Comparison of ENCODE assay signal across 12 cellular contexts in genomic region chrX:109880629-109881028, GRCh38.
DNase-seq lines count a peak whose midpoint lies in the region; ATAC-seq and TF ChIP-seq lines count a peak whose summit lies in the region.
"Had no signal": no experiment of that assay in that cellular context is flagged by ENCODE, and none has a peak within 500 bp of the region (broad histone marks: within the 10 kb centered on the region; RNA-seq: fewer than 3 reads in every experiment).

No MANE protein-coding gene starts in this region.

- H3K4me1 Mint-ChIP-seq in stimulated activated effector memory CD8-positive, alpha-beta T cell treated with anti-CD3 and anti-CD28 coated beads, Interleukin-12 subunit alpha, Interleukin-12 subunit beta, amount 100 ng/mL, for 72 hours: no peaks in the 10 kb centered on the region

- no peak overlapping the region for H3K4me3 Mint-ChIP-seq in stimulated activated effector memory CD8-positive, alpha-beta T cell treated with anti-CD3 and anti-CD28 coated beads, Interleukin-12 subunit alpha, Interleukin-12 subunit beta, amount 100 ng/mL, for 72 hours

- H3K27me3 ChIP-seq in HL-60 (ENCODE audit: insufficient read depth, poor library complexity, severe bottlenecking): no peaks in the 10 kb centered on the region
- H3K27me3 ChIP-seq: stomach had no signal

- peak overlapping the region; percentile 27 for H3K27ac ChIP-seq in HL-60 (replicated peaks)
- H3K27ac ChIP-seq: right lobe of liver, stomach had no signal

- no peak for TF ChIP-seq CTCF in HL-60 (IDR thresholded peaks at IDR 0.05; ENCODE audit: insufficient read depth, low read length)

- ATAC-seq in GM19043 (IDR thresholded peaks at IDR 0.05; ENCODE audit: low read depth, unreplicated experiment): peak; percentile 93
- peak; percentile 94 for ATAC-seq in HG02678 (IDR thresholded peaks at IDR 0.05; ENCODE audit: unreplicated experiment)
- ATAC-seq in stimulated activated effector memory CD8-positive, alpha-beta T cell treated with anti-CD3 and anti-CD28 coated beads, Interleukin-12 subunit alpha, Interleukin-12 subunit beta, amount 100 ng/mL, for 72 hours: peak; percentile 32
- no peak for ATAC-seq in SK-N-SH treated with all-trans-retinoic acid at 6 μM for 48 hours

- no peak overlapping the region for H3K4me3 ChIP-seq in HL-60 (replicated peaks; ENCODE audit: insufficient read depth, low read length)
- H3K4me3 ChIP-seq: right lobe of liver, stomach had no signal

- no peaks in the 10 kb centered on the region for H3K36me3 Mint-ChIP-seq in stimulated activated effector memory CD8-positive, alpha-beta T cell treated with anti-CD3 and anti-CD28 coated beads, Interleukin-12 subunit alpha, Interleukin-12 subunit beta, amount 100 ng/mL, for 72 hours
- H3K36me3 Mint-ChIP-seq: activated naive CD4-positive, alpha-beta T cell treated with anti-CD3 and anti-CD28 coated beads, Interleukin-2, amount 50 U/mL, for 72 hours had no signal

- no peak overlapping the region for H3K27ac Mint-ChIP-seq in stimulated activated effector memory CD8-positive, alpha-beta T cell treated with anti-CD3 and anti-CD28 coated beads, Interleukin-12 subunit alpha, Interleukin-12 subunit beta, amount 100 ng/mL, for 72 hours
- H3K27ac Mint-ChIP-seq: activated naive CD4-positive, alpha-beta T cell treated with anti-CD3 and anti-CD28 coated beads, Interleukin-2, amount 50 U/mL, for 72 hours had no signal

- H3K9me3 Mint-ChIP-seq in stimulated activated effector memory CD8-positive, alpha-beta T cell treated with anti-CD3 and anti-CD28 coated beads, Interleukin-12 subunit alpha, Interleukin-12 subunit beta, amount 100 ng/mL, for 72 hours: no peaks in the 10 kb centered on the region
- H3K9me3 Mint-ChIP-seq: activated naive CD4-positive, alpha-beta T cell treated with anti-CD3 and anti-CD28 coated beads, Interleukin-2, amount 50 U/mL, for 72 hours had no signal

- DNase-seq in HL-60 (ENCODE audit: low read depth in 1 of 2, low spot score in 1 of 2) (peak; percentile 60 to 81), NCI-H510A treated with DMSO at 0.1 percent for 48 hours (lab: John Stamatoyannopoulos, UW) (no peak), mucosa of gallbladder (ENCODE audit: low spot score) (no peak)
- no peak for DNase-seq in stimulated activated effector memory CD8-positive, alpha-beta T cell treated with anti-CD3 and anti-CD28 coated beads, Interleukin-12 subunit alpha, Interleukin-12 subunit beta, amount 100 ng/mL, for 72 hours (ENCODE audit: low spot score in 2 of 2)
- DNase-seq: GDM1, IMR-90, right lobe of liver, stomach had no signal

TF ChIP-seq in SK-N-SH treated with all-trans-retinoic acid at 6 μM for 48 hours, 23 proteins besides CTCF, POLR2A, EP300 and RAD21:
- no peak for TF ChIP-seq OSR1 (CRISPR knock-in tag; IDR thresholded peaks at IDR 0.05)
- no peak for TF ChIP-seq TSHZ2 (CRISPR knock-in tag; IDR thresholded peaks at IDR 0.05)
- no peak for TF ChIP-seq ZFP3 (CRISPR knock-in tag; IDR thresholded peaks at IDR 0.05)
- TF ChIP-seq TCF4 (CRISPR knock-in tag; IDR thresholded peaks at IDR 0.05; ENCODE audit: borderline replicate concordance): no peak
- TF ChIP-seq RARB (CRISPR knock-in tag; IDR thresholded peaks at IDR 0.05): no peak
- no peak for TF ChIP-seq ARNTL (CRISPR knock-in tag; IDR thresholded peaks at IDR 0.05; ENCODE audit: borderline replicate concordance, low read depth)
- no peak for TF ChIP-seq CSRNP3 (CRISPR knock-in tag; IDR thresholded peaks at IDR 0.05)
- no peak for TF ChIP-seq CSDC2 (CRISPR knock-in tag; IDR thresholded peaks at IDR 0.05)

Comparison
In these comparisons a context has a peak if more than half of its experiments do, and no peak if none do; other contexts are left out.
1. DNase-seq: peak in HL-60 (2 of 2); none in stimulated activated effector memory CD8-positive, alpha-beta T cell treated with anti-CD3 and anti-CD28 coated beads, Interleukin-12 subunit alpha, Interleukin-12 subunit beta, amount 100 ng/mL, for 72 hours (0 of 2), NCI-H510A treated with DMSO at 0.1 percent for 48 hours (single experiment) and mucosa of gallbladder (single experiment).